ENCODE assay signal across 8 cellular contexts in genomic region chr1:41728403-41729202, GRCh38.
DNase-seq lines count a peak whose midpoint lies in the region; ATAC-seq and TF ChIP-seq lines count a peak whose summit lies in the region.

No MANE protein-coding gene starts in this region.

- H3K36me3 ChIP-seq in CD8-positive, alpha-beta T cell (ENCODE audit: insufficient read depth, low read length): no peaks in the 10 kb centered on the region
- H3K36me3 ChIP-seq in mucosa of descending colon (ENCODE audit: low read depth): no peaks in the 10 kb centered on the region

- peak in 3 of 7 experiments; percentile 19 to 61 (median 34) for DNase-seq in CD8-positive, alpha-beta T cell
- peak; percentile 43 to 65 (median 48) for DNase-seq in mucosa of descending colon
- no peak for DNase-seq in NCI-H2227 treated with DMSO at 0.1 percent for 48 hours (lab: John Stamatoyannopoulos, UW)
- DNase-seq in NCI-H146 treated with DMSO at 0.1 percent for 48 hours (lab: John Stamatoyannopoulos, UW; ENCODE audit: unreplicated experiment): no peak
- no peak for DNase-seq in effector CD4-positive, alpha-beta T cell

- POLR2A ChIA-PET in CD8-positive, alpha-beta T cell (lab: Charles Lee): interaction anchor here (1.6 kb wide), 1 partner anchor 445 kb away, joined by 3 read pairs; no protein-coding TSS in a partner anchor

- no peak overlapping the region for H3K4me3 ChIP-seq in CD8-positive, alpha-beta T cell (ENCODE audit: low read depth, low read length)
- no peak overlapping the region for H3K4me3 ChIP-seq in mucosa of descending colon

- H3K9me3 Mint-ChIP-seq in CD8-positive, alpha-beta T cell: no peaks in the 10 kb centered on the region

- no peak overlapping the region for H3K4me3 Mint-ChIP-seq in CD8-positive, alpha-beta T cell

- H3K27ac ChIP-seq in CD8-positive, alpha-beta T cell (ENCODE audit: low read depth, low read length): no peak overlapping the region

- CTCF ChIA-PET in CD8-positive, alpha-beta T cell (lab: Charles Lee): interaction anchor here (1.1 to 2.7 kb wide), 2 partner anchors 77 to 155 kb away, joined by 3 to 12 read pairs; no protein-coding TSS in a partner anchor

- no peaks in the 10 kb centered on the region for H3K36me3 Mint-ChIP-seq in CD8-positive, alpha-beta T cell

- H3K27ac Mint-ChIP-seq in CD8-positive, alpha-beta T cell: peak overlapping the region; percentile 72

- H3K27me3 Mint-ChIP-seq in CD8-positive, alpha-beta T cell (ENCODE audit: low read depth): no peaks in the 10 kb centered on the region

- H3K9me3 ChIP-seq in CD8-positive, alpha-beta T cell (ENCODE audit: low read length): no peaks in the 10 kb centered on the region
- H3K9me3 ChIP-seq in mucosa of descending colon: no peaks in the 10 kb centered on the region

- peaks cover 33% of the 10 kb centered on the region for H3K4me1 Mint-ChIP-seq in CD8-positive, alpha-beta T cell (ENCODE audit: low read depth)

- peaks cover 29% of the 10 kb centered on the region for H3K4me1 ChIP-seq in CD8-positive, alpha-beta T cell (ENCODE audit: insufficient read depth, low read length)
- H3K4me1 ChIP-seq in mucosa of descending colon (ENCODE audit: low read depth): no peaks in the 10 kb centered on the region

- no peaks in the 10 kb centered on the region for H3K27me3 ChIP-seq in CD8-positive, alpha-beta T cell (ENCODE audit: insufficient read depth, low read length)

- intact Hi-C loops in CD8-positive, alpha-beta T cell (cut with DNase I, micrococcal nuclease): no loop called here
- intact Hi-C loops in mucosa of descending colon (cut with DNase I, micrococcal nuclease): no loop called here

- ATAC-seq in CD8-positive, alpha-beta T cell: peak; percentile 87
- ATAC-seq in HG03196 (IDR thresholded peaks at IDR 0.05; ENCODE audit: unreplicated experiment): peak; percentile 85
- peak; percentile 90 to 91 for ATAC-seq in activated CD4-positive, CD25-positive, alpha-beta regulatory T cell treated with anti-CD3 and anti-CD28 coated beads, Interleukin-2, amount 50 U/mL, for 24 hours
- ATAC-seq in mucosa of descending colon: peak; percentile 61

- no peak for TF ChIP-seq CTCF in CD8-positive, alpha-beta T cell (IDR thresholded peaks at IDR 0.05)
- no peak for TF ChIP-seq CTCF in mucosa of descending colon (IDR thresholded peaks at IDR 0.05)

- TF ChIP-seq POLR2A in GM19193 (IDR thresholded peaks at IDR 0.05; ENCODE audit: extremely low read depth, insufficient read depth, insufficient read length): peak; percentile 49

Comparison
In these comparisons a context has a peak if more than half of its experiments do, and no peak if none do; other contexts are left out.
1. DNase-seq: peak in mucosa of descending colon (3 of 3); none in NCI-H2227 treated with DMSO at 0.1 percent for 48 hours (single experiment), NCI-H146 treated with DMSO at 0.1 percent for 48 hours (single experiment) and effector CD4-positive, alpha-beta T cell (single experiment).
2. Peak in every context shown above with its lines, with median percentiles within 50 percentile points of each other: ATAC-seq.